Comparison of ENCODE assay signal across 1 cellular context in genomic region chr10:112230325-112230988, GRCh38.
A peak's percentile ranks its signal among the peaks of the same experiment; 100 is the strongest.
TF ChIP-seq lines count a peak whose summit lies in the region.

No MANE protein-coding gene starts in this region.

TF ChIP-seq in HepG2, 621 proteins besides CTCF, POLR2A, EP300 and RAD21 (continued from another document and continues in another):
- TF ChIP-seq U2AF2 (IDR thresholded peaks at IDR 0.05; ENCODE audit: low read depth, low read length) (0 out of 2 replicates have a peak, but pooled peaks have one; percentile 63), SOX6 (IDR thresholded peaks at IDR 0.05) (no peak), SOX6 (CRISPR knock-in tag; IDR thresholded peaks at IDR 0.05) (peak; percentile 69), ZNF333 (CRISPR knock-in tag; IDR thresholded peaks at IDR 0.05; ENCODE audit: borderline replicate concordance) (no peak), ZNF547 (CRISPR knock-in tag; IDR thresholded peaks at IDR 0.05) (no peak), NFKB2 (CRISPR knock-in tag; IDR thresholded peaks at IDR 0.05; ENCODE audit: borderline replicate concordance) (no peak), ZNF350 (CRISPR knock-in tag; IDR thresholded peaks at IDR 0.05; ENCODE audit: borderline replicate concordance, low read depth) (no peak), ZMYM2 (CRISPR knock-in tag; IDR thresholded peaks at IDR 0.05) (no peak), DMAP1 (CRISPR knock-in tag; IDR thresholded peaks at IDR 0.05) (no peak), ZFP82 (CRISPR knock-in tag; IDR thresholded peaks at IDR 0.05; ENCODE audit: borderline replicate concordance) (no peak), ZNF569 (CRISPR knock-in tag; IDR thresholded peaks at IDR 0.05; ENCODE audit: borderline replicate concordance) (no peak), ZNF619 (CRISPR knock-in tag; IDR thresholded peaks at IDR 0.05) (no peak), SPEN (CRISPR knock-in tag; IDR thresholded peaks at IDR 0.05; ENCODE audit: low read depth) (no peak), ETV5 (CRISPR knock-in tag; IDR thresholded peaks at IDR 0.05; ENCODE audit: borderline replicate concordance) (peak; percentile 53; the same call in 1 of the 2 replicates), PRPF4 (IDR thresholded peaks at IDR 0.05; ENCODE audit: low read depth, low read length, poor library complexity, severe bottlenecking) (no peak), REPIN1 (CRISPR knock-in tag; IDR thresholded peaks at IDR 0.05; ENCODE audit: borderline replicate concordance, low read depth) (no peak), BCL6 (CRISPR knock-in tag; IDR thresholded peaks at IDR 0.05) (0 out of 2 replicates have a peak, but pooled peaks have one; percentile 35), ZNF607 (CRISPR knock-in tag; IDR thresholded peaks at IDR 0.05; ENCODE audit: borderline replicate concordance) (no peak), SP140L (CRISPR knock-in tag; IDR thresholded peaks at IDR 0.05; ENCODE audit: borderline replicate concordance) (no peak), STAT5B (CRISPR knock-in tag; IDR thresholded peaks at IDR 0.05) (no peak), SUZ12 (IDR thresholded peaks at IDR 0.05; ENCODE audit: low read depth, low read length) (no peak), FOXA3 (CRISPR knock-in tag; IDR thresholded peaks at IDR 0.05) (peak; percentile 39; the same call in 1 of the 2 replicates), GABPA (IDR thresholded peaks at IDR 0.05; ENCODE audit: low read depth, low read length) (no peak), GABPA (CRISPR knock-in tag; IDR thresholded peaks at IDR 0.05; ENCODE audit: low read depth) (no peak), RBFOX2 (IDR thresholded peaks at IDR 0.05; ENCODE audit: low read depth, low read length) (no peak), ZNF362 (CRISPR knock-in tag; IDR thresholded peaks at IDR 0.05; ENCODE audit: borderline replicate concordance) (no peak), ZBTB7B (CRISPR knock-in tag; IDR thresholded peaks at IDR 0.05) (no peak), GPN1 (CRISPR knock-in tag; IDR thresholded peaks at IDR 0.05; ENCODE audit: borderline replicate concordance) (no peak), FLYWCH1 (CRISPR knock-in tag; IDR thresholded peaks at IDR 0.05) (no peak), GTF3A (CRISPR knock-in tag; conservative IDR thresholded peaks at IDR 0.05) (no peak), RORA (CRISPR knock-in tag; IDR thresholded peaks at IDR 0.05) (no peak), JUNB (CRISPR knock-in tag; IDR thresholded peaks at IDR 0.05; ENCODE audit: borderline replicate concordance) (no peak), FOXA1 (IDR thresholded peaks at IDR 0.05) (no peak), FOXA1 (CRISPR knock-in tag; IDR thresholded peaks at IDR 0.05) (no peak), TEAD3 (CRISPR knock-in tag; optimal IDR thresholded peaks at IDR 0.05; ENCODE audit: borderline replicate concordance) (peak; percentile 14), ZNF282 (IDR thresholded peaks at IDR 0.05; ENCODE audit: partially characterized antibody) (no peak), NFE2L2 (IDR thresholded peaks at IDR 0.05; ENCODE audit: low read length) (no peak), ZNF329 (CRISPR knock-in tag; IDR thresholded peaks at IDR 0.05; ENCODE audit: low read depth) (no peak), ZNF644 (CRISPR knock-in tag; IDR thresholded peaks at IDR 0.05; ENCODE audit: low read depth) (peak; percentile 56; the same call in 1 of the 2 replicates), LRRFIP1 (CRISPR knock-in tag; conservative IDR thresholded peaks at IDR 0.05) (no peak), ZNF460 (CRISPR knock-in tag; IDR thresholded peaks at IDR 0.05; ENCODE audit: borderline replicate concordance) (no peak), RBM39 (IDR thresholded peaks at IDR 0.05; ENCODE audit: low read depth, low read length, poor library complexity, severe bottlenecking) (no peak), PPARG (CRISPR knock-in tag; conservative IDR thresholded peaks at IDR 0.05) (no peak), ADNP (CRISPR knock-in tag; IDR thresholded peaks at IDR 0.05) (no peak), YY1 (IDR thresholded peaks at IDR 0.05; ENCODE audit: insufficient read depth, insufficient replicate concordance, low read depth, low read length) (peak; percentile 64), FOSL1 (CRISPR knock-in tag; IDR thresholded peaks at IDR 0.05; ENCODE audit: borderline replicate concordance) (peak; percentile 47; the same call in 1 of the 2 replicates), ZNF501 (CRISPR knock-in tag; IDR thresholded peaks at IDR 0.05) (no peak), ZNF343 (CRISPR knock-in tag; IDR thresholded peaks at IDR 0.05) (no peak), ZNF572 (CRISPR knock-in tag; IDR thresholded peaks at IDR 0.05) (no peak), HNF4A (CRISPR knock-in tag; IDR thresholded peaks at IDR 0.05) (0 out of 2 replicates have a peak, but pooled peaks have one; percentile 7), E2F5 (CRISPR knock-in tag; conservative IDR thresholded peaks at IDR 0.05) (no peak), AHR (CRISPR knock-in tag; IDR thresholded peaks at IDR 0.05) (no peak), RARA (CRISPR knock-in tag; IDR thresholded peaks at IDR 0.05) (0 out of 2 replicates have a peak, but pooled peaks have one; percentile 8), MAZ (IDR thresholded peaks at IDR 0.05; ENCODE audit: borderline replicate concordance, low read depth, low read length) (no peak), MAZ (CRISPR knock-in tag; IDR thresholded peaks at IDR 0.05; ENCODE audit: low read depth) (no peak), HNRNPK (IDR thresholded peaks at IDR 0.05; ENCODE audit: low read depth, low read length, poor library complexity, severe bottlenecking) (peak; percentile 70), ZNF264 (CRISPR knock-in tag; IDR thresholded peaks at IDR 0.05) (no peak), ZNF30 (CRISPR knock-in tag; IDR thresholded peaks at IDR 0.05) (no peak), ZNF556 (CRISPR knock-in tag; IDR thresholded peaks at IDR 0.05; ENCODE audit: borderline replicate concordance) (no peak), NKX3-1 (CRISPR knock-in tag; IDR thresholded peaks at IDR 0.05) (no peak), ZNF598 (CRISPR knock-in tag; IDR thresholded peaks at IDR 0.05; ENCODE audit: borderline replicate concordance) (no peak), GATAD2A (CRISPR knock-in tag; IDR thresholded peaks at IDR 0.05) (peak; percentile 42; the same call in 1 of the 2 replicates)
- TF ChIP-seq, protein P1, sequence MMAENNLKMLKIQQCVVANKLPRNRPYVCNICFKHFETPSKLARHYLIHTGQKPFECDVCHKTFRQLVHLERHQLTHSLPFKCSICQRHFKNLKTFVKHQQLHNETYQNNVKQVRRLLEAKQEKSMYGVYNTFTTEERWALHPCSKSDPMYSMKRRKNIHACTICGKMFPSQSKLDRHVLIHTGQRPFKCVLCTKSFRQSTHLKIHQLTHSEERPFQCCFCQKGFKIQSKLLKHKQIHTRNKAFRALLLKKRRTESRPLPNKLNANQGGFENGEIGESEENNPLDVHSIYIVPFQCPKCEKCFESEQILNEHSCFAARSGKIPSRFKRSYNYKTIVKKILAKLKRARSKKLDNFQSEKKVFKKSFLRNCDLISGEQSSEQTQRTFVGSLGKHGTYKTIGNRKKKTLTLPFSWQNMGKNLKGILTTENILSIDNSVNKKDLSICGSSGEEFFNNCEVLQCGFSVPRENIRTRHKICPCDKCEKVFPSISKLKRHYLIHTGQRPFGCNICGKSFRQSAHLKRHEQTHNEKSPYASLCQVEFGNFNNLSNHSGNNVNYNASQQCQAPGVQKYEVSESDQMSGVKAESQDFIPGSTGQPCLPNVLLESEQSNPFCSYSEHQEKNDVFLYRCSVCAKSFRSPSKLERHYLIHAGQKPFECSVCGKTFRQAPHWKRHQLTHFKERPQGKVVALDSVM (CRISPR knock-in tag; IDR thresholded peaks at IDR 0.05), result peak; percentile 46; the same call in 1 of the 2 replicates
- TF ChIP-seq, protein P2, sequence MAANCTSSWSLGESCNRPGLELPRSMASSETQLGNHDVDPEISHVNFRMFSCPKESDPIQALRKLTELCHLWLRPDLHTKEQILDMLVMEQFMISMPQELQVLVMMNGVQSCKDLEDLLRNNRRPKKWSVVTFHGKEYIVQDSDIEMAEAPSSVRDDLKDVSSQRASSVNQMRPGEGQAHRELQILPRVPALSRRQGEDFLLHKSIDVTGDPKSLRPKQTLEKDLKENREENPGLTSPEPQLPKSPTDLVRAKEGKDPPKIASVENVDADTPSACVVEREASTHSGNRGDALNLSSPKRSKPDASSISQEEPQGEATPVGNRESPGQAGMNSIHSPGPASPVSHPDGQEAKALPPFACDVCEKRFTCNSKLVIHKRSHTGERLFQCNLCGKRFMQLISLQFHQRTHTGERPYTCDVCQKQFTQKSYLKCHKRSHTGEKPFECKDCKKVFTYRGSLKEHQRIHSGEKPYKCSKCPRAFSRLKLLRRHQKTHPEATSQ (CRISPR knock-in tag; IDR thresholded peaks at IDR 0.05; ENCODE audit: borderline replicate concordance), result no peak
- TF ChIP-seq, protein P3, sequence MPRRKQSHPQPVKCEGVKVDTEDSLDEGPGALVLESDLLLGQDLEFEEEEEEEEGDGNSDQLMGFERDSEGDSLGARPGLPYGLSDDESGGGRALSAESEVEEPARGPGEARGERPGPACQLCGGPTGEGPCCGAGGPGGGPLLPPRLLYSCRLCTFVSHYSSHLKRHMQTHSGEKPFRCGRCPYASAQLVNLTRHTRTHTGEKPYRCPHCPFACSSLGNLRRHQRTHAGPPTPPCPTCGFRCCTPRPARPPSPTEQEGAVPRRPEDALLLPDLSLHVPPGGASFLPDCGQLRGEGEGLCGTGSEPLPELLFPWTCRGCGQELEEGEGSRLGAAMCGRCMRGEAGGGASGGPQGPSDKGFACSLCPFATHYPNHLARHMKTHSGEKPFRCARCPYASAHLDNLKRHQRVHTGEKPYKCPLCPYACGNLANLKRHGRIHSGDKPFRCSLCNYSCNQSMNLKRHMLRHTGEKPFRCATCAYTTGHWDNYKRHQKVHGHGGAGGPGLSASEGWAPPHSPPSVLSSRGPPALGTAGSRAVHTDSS (CRISPR knock-in tag; conservative IDR thresholded peaks at IDR 0.05), result no peak
- TF ChIP-seq, protein P4, sequence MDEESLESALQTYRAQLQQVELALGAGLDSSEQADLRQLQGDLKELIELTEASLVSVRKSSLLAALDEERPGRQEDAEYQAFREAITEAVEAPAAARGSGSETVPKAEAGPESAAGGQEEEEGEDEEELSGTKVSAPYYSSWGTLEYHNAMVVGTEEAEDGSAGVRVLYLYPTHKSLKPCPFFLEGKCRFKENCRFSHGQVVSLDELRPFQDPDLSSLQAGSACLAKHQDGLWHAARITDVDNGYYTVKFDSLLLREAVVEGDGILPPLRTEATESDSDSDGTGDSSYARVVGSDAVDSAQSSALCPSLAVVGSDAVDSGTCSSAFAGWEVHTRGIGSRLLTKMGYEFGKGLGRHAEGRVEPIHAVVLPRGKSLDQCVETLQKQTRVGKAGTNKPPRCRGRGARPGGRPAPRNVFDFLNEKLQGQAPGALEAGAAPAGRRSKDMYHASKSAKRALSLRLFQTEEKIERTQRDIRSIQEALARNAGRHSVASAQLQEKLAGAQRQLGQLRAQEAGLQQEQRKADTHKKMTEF (CRISPR knock-in tag; IDR thresholded peaks at IDR 0.05), result no peak; the same call in 1 of the 2 replicates
- TF ChIP-seq, protein P5, sequence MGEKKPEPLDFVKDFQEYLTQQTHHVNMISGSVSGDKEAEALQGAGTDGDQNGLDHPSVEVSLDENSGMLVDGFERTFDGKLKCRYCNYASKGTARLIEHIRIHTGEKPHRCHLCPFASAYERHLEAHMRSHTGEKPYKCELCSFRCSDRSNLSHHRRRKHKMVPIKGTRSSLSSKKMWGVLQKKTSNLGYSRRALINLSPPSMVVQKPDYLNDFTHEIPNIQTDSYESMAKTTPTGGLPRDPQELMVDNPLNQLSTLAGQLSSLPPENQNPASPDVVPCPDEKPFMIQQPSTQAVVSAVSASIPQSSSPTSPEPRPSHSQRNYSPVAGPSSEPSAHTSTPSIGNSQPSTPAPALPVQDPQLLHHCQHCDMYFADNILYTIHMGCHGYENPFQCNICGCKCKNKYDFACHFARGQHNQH (CRISPR knock-in tag; IDR thresholded peaks at IDR 0.05), result no peak
- TF ChIP-seq, protein P6, sequence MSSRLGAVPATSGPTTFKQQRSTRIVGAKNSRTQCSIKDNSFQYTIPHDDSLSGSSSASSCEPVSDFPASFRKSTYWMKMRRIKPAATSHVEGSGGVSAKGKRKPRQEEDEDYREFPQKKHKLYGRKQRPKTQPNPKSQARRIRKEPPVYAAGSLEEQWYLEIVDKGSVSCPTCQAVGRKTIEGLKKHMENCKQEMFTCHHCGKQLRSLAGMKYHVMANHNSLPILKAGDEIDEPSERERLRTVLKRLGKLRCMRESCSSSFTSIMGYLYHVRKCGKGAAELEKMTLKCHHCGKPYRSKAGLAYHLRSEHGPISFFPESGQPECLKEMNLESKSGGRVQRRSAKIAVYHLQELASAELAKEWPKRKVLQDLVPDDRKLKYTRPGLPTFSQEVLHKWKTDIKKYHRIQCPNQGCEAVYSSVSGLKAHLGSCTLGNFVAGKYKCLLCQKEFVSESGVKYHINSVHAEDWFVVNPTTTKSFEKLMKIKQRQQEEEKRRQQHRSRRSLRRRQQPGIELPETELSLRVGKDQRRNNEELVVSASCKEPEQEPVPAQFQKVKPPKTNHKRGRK (CRISPR knock-in tag; IDR thresholded peaks at IDR 0.05), result peak; percentile 95
